In the genomic region with DNA sequence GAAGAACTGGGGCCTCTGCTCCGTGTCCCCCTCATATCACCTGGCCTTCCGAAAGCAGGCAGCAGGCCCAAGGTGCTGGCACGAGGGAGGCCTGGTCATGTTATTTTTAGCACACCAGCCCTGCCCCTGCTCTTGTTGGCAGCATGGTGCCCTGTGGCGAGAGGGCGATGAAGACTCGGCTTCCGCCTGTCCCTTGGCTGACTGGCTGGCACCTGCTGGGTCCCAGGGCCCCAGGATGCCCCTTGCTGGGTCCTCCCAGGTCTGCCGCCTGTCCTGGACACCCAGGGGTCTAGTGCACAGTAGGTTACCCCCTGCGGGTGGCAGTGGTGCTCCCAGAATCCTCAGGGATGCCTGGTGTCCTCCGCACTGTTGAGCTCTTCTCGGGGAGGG, we compare ENCODE assay signal across 9 cellular contexts.
DNase-seq lines count a peak whose midpoint lies in the region; ATAC-seq and TF ChIP-seq lines count a peak whose summit lies in the region.
"Had no signal": no experiment of that assay in that cellular context is flagged by ENCODE, and none has a peak within 500 bp of the region (broad histone marks: within the 10 kb centered on the region; RNA-seq: fewer than 3 reads in every experiment).

No MANE protein-coding gene starts in this region.

- H3K9ac ChIP-seq in BLaER1 treated with 17β-estradiol and CSF1 and Interleukin-3, amounts not matched to agents 10 nM and 100 nM, result peak overlapping the region in 10 of 11 experiments; percentile 3 to 70 (median 51); a peak in 17 of 22 replicates
- H3K9ac ChIP-seq in SK-N-MC (ENCODE audit: insufficient read length), result peak overlapping the region; percentile 28

- H3K4me3 ChIP-seq in BLaER1 treated with 17β-estradiol and CSF1 and Interleukin-3, amounts not matched to agents 10 nM and 100 nM, result peak overlapping the region in 6 of 10 experiments; percentile 11 to 45 (median 36); a peak in 11 of 20 replicates
- no peak overlapping the region; the same call in 1 of the 2 replicates for H3K4me3 ChIP-seq in SK-N-MC
- H3K4me3 ChIP-seq in left ventricle myocardium inferior, result peak overlapping the region; percentile 32
- peak overlapping the region; percentile 2 to 45 (median 3) for H3K4me3 ChIP-seq in gastrocnemius medialis
- H3K4me3 ChIP-seq in brain microvascular endothelial cell (ENCODE audit: low read depth, low read length), result no peak overlapping the region
- H3K4me3 ChIP-seq: K562 had no signal

- in situ Hi-C loops in gastrocnemius medialis (cut with MboI; ENCODE audit: low sequenced_read_pairs in 4 of 4) (no loop called here), brain microvascular endothelial cell (cut with HindIII; ENCODE audit: low pct_ligation_motif_present, low sequenced_read_pairs) (no loop called here)

- TF ChIP-seq POLR2A in gastrocnemius medialis (IDR thresholded peaks at IDR 0.05), result peak in 1 of 2 donors; percentile 59

- intact Hi-C loops in left ventricle myocardium inferior (cut with micrococcal nuclease) (no loop called here), gastrocnemius medialis (cut with DNase I; ENCODE audit: low total_unique reads) (no loop called here)

- DNase-seq in SK-N-MC (ENCODE audit: low read depth, low spot score) (no peak), left ventricle myocardium inferior (peak; percentile 70), gastrocnemius medialis (peak; percentile 86 to 96), NCI-H1417 (lab: John Stamatoyannopoulos, UW) (no peak), brain microvascular endothelial cell (no peak)

- peaks cover 6 to 37% (median 14%) of the 10 kb centered on the region in 11 experiments; a peak in 18 of 22 replicates for H3K36me3 ChIP-seq in BLaER1 treated with 17β-estradiol and CSF1 and Interleukin-3, amounts not matched to agents 10 nM and 100 nM
- H3K36me3 ChIP-seq in SK-N-MC (ENCODE audit: insufficient read depth, low read length) (peaks cover 6% of the 10 kb centered on the region; the same call in 1 of the 2 replicates), left ventricle myocardium inferior (peaks cover 8% of the 10 kb centered on the region), gastrocnemius medialis (no peaks in the 10 kb centered on the region), brain microvascular endothelial cell (replicated peaks) (no peaks in the 10 kb centered on the region)

- H4K20me1 ChIP-seq in BLaER1 treated with 17β-estradiol and CSF1 and Interleukin-3, amounts not matched to agents 10 nM and 100 nM, result peaks cover 47 to 100% (median 97%) of the 10 kb centered on the region in 11 experiments; a peak in 21 of 22 replicates

- H3K9me3 ChIP-seq in BLaER1 treated with 17β-estradiol and CSF1 and Interleukin-3, amounts not matched to agents 10 nM and 100 nM (replicated peaks in 1 of 11), result peaks cover 7 to 13% (median 12%) of the 10 kb centered on the region in 11 experiments
- H3K9me3 ChIP-seq in SK-N-MC (ENCODE audit: low read depth, low read length) (no peaks in the 10 kb centered on the region), left ventricle myocardium inferior (replicated peaks) (peaks cover 8% of the 10 kb centered on the region), gastrocnemius medialis (no peaks in the 10 kb centered on the region)

- ATAC-seq in gastrocnemius medialis (peak; percentile 63 to 69), GM21576 (IDR thresholded peaks at IDR 0.05; ENCODE audit: unreplicated experiment) (no peak), HG03342 (IDR thresholded peaks at IDR 0.05; ENCODE audit: unreplicated experiment) (no peak)

- peaks cover 85 to 100% (median 97%) of the 10 kb centered on the region in 10 experiments for H3K4me1 ChIP-seq in BLaER1 treated with 17β-estradiol and CSF1 and Interleukin-3, amounts not matched to agents 10 nM and 100 nM
- H3K4me1 ChIP-seq in left ventricle myocardium inferior, result peaks cover 94% of the 10 kb centered on the region
- H3K4me1 ChIP-seq in gastrocnemius medialis, result peaks cover 74 to 79% of the 10 kb centered on the region in 2 donors

- peak overlapping the region; percentile 88 to 100 (median 96) for H3K4me2 ChIP-seq in BLaER1 treated with 17β-estradiol and CSF1 and Interleukin-3, amounts not matched to agents 10 nM and 100 nM

- H3K27me3 ChIP-seq in BLaER1 treated with 17β-estradiol and CSF1 and Interleukin-3, amounts not matched to agents 10 nM and 100 nM, result peaks cover 0 to 5% (median 0%) of the 10 kb centered on the region in 11 experiments; a peak in 1 of 22 replicates
- H3K27me3 ChIP-seq in left ventricle myocardium inferior (ENCODE audit: low read depth) (no peaks in the 10 kb centered on the region), gastrocnemius medialis (no peaks in the 10 kb centered on the region), brain microvascular endothelial cell (replicated peaks) (no peaks in the 10 kb centered on the region)

- peak overlapping the region in 10 of 11 experiments; percentile 11 to 91 (median 74); a peak in 16 of 22 replicates for H3K27ac ChIP-seq in BLaER1 treated with 17β-estradiol and CSF1 and Interleukin-3, amounts not matched to agents 10 nM and 100 nM
- H3K27ac ChIP-seq in SK-N-MC, result peak overlapping the region; percentile 78
- H3K27ac ChIP-seq in left ventricle myocardium inferior (replicated peaks), result peak overlapping the region; percentile 92
- peak overlapping the region; percentile 90 to 98 (median 98) for H3K27ac ChIP-seq in gastrocnemius medialis
- no peak overlapping the region for H3K27ac ChIP-seq in brain microvascular endothelial cell

- no peak for TF ChIP-seq CTCF in left ventricle myocardium inferior (IDR thresholded peaks at IDR 0.05; ENCODE audit: borderline replicate concordance)
- TF ChIP-seq CTCF in gastrocnemius medialis (IDR thresholded peaks at IDR 0.05 in 4 of 5, conservative IDR thresholded peaks at IDR 0.05 in 1 of 5), result no peak
- no peak for TF ChIP-seq CTCF in brain microvascular endothelial cell (IDR thresholded peaks at IDR 0.05; ENCODE audit: low read depth, low read length, missing control alignments)

Comparison
In these comparisons a context has a peak if more than half of its experiments do, and no peak if none do; other contexts are left out.
1. H3K4me3 ChIP-seq: peak in BLaER1 treated with 17β-estradiol and CSF1 and Interleukin-3, amounts not matched to agents 10 nM and 100 nM (6 of 10), left ventricle myocardium inferior (single experiment) and gastrocnemius medialis (4 of 4); none in SK-N-MC (single experiment) and brain microvascular endothelial cell (single experiment).
2. DNase-seq: peak in left ventricle myocardium inferior (single experiment) and gastrocnemius medialis (2 of 2); none in SK-N-MC (single experiment), NCI-H1417 (0 of 3) and brain microvascular endothelial cell (single experiment).
3. ATAC-seq: peak in gastrocnemius medialis (2 of 2); none in GM21576 (single experiment) and HG03342 (single experiment).